ENCODE assay signal across 22 cellular contexts in genomic region chr19:11361771-11362731, GRCh38. TPM values are rescaled to one million over a fixed set of nuclear protein-coding genes. Genes with fewer than 3 reads are reported as not detected.
DNase-seq lines count a peak whose midpoint lies in the region; ATAC-seq, FAIRE-seq and TF ChIP-seq lines count a peak whose summit lies in the region.
"Had no signal": no experiment of that assay in that cellular context is flagged by ENCODE, and none has a peak within 500 bp of the region (broad histone marks: within the 10 kb centered on the region; RNA-seq: fewer than 3 reads in every experiment).

No MANE protein-coding gene starts in this region.

- H2AFZ ChIP-seq in HepG2 (ENCODE audit: low read length): no peak overlapping the region

- H3K9me3 ChIP-seq in HUES6 (ENCODE audit: control insufficient read depth, insufficient read depth, low read depth, low read length): no peaks in the 10 kb centered on the region
- no peaks in the 10 kb centered on the region for H3K9me3 ChIP-seq in HepG2 (ENCODE audit: low read length)
- H3K9me3 ChIP-seq in adrenal gland (replicated peaks in 1 of 3): no peaks in the 10 kb centered on the region
- H3K9me3 ChIP-seq: body of pancreas, upper lobe of left lung had no signal

- TF ChIP-seq CTCF in foreskin keratinocyte (conservative IDR thresholded peaks at IDR 0.05): no peak
- no peak for TF ChIP-seq CTCF in HepG2 (CRISPR knock-in tag; IDR thresholded peaks at IDR 0.05)
- TF ChIP-seq CTCF in type B pancreatic cell (conservative IDR thresholded peaks at IDR 0.05): no peak
- no peak for TF ChIP-seq CTCF in adrenal gland (IDR thresholded peaks at IDR 0.05)
- no peak for TF ChIP-seq CTCF in GM10248 (IDR thresholded peaks at IDR 0.05; ENCODE audit: control extremely low read depth, extremely low read depth, low read depth, missing control alignments)

- intact Hi-C loops in HepG2 (cut with micrococcal nuclease; ENCODE audit: unreplicated experiment): no loop called here
- intact Hi-C loops in adrenal gland (cut with DNase I): no loop called here

- POLR2A ChIA-PET in HepG2 (lab: Yijun Ruan, JAX) (interaction anchor here (1.1 to 1.7 kb wide), 2 partner anchors 13 kb away, joined by 4 to 5 read pairs; partner anchors contain the start of gene SWSAP1), GM10248 (lab: Yijun Ruan, JAX) (no interaction called here)

- TF ChIP-seq EP300 in HepG2 (IDR thresholded peaks at IDR 0.05; ENCODE audit: low read depth in 2 of 2, low read length in 2 of 2) (no peak), HepG2 (CRISPR knock-in tag; IDR thresholded peaks at IDR 0.05; ENCODE audit: borderline replicate concordance) (no peak)

- FAIRE-seq in HepG2 (lab: Jason Lieb, UNC): no peak
- FAIRE-seq: endometrium, H54, TTC549 had no signal

- WGBS in HepG2 (ENCODE audit: low lambda C conversion rate): 93% methylated on average over 26 of the region's 35 CpGs
- whole genome bisulfite sequencing in adrenal gland, 4 donors: 85 to 92% (median 90%) methylated on average over 22 to 35 of the region's 35 CpGs

- no peak for TF ChIP-seq POLR2A in HepG2 (IDR thresholded peaks at IDR 0.05; ENCODE audit: insufficient read depth in 1 of 2, low read depth in 2 of 2, low read length in 2 of 2)
- TF ChIP-seq POLR2A in adrenal gland (IDR thresholded peaks at IDR 0.05): no peak

- in situ Hi-C loops in HepG2 (cut with HindIII; ENCODE audit: extremely low pct_ligation_motif_present, low pct_unique_long_range_greater_than_20kb): no loop called here

- no peaks in the 10 kb centered on the region for H3K79me2 ChIP-seq in HepG2 (ENCODE audit: insufficient read depth, low read length)

- H3K27ac Mint-ChIP-seq in type B pancreatic cell: peak overlapping the region; percentile 69
- H3K27ac Mint-ChIP-seq: activated CD4-positive, alpha-beta T cell treated with anti-CD3 and anti-CD28 coated beads, Interleukin-2, amount 10 ng/mL, durations not matched to agents 24 days and 14 days; activated naive CD8-positive, alpha-beta T cell treated with anti-CD3 and anti-CD28 coated beads for 36 hours; B cell; stimulated activated naive CD8-positive, alpha-beta T cell treated with anti-CD3 and anti-CD28 coated beads, Interleukin-15, amount 100 ng/mL, for 72 hours; T-cell had no signal

- ATAC-seq in foreskin keratinocyte: peak; percentile 6
- ATAC-seq in HepG2: no peak
- ATAC-seq: stimulated activated naive CD8-positive, alpha-beta T cell treated with anti-CD3 and anti-CD28 coated beads, Interleukin-15, amount 100 ng/mL, for 72 hours had no signal

- H3K27me3 Mint-ChIP-seq in type B pancreatic cell: peaks cover 31% of the 10 kb centered on the region
- H3K27me3 Mint-ChIP-seq: activated naive CD8-positive, alpha-beta T cell treated with anti-CD3 and anti-CD28 coated beads for 36 hours; B cell; T-cell had no signal

- H3K4me1 Mint-ChIP-seq in type B pancreatic cell (ENCODE audit: unreplicated experiment): peaks cover 4% of the 10 kb centered on the region
- H3K4me1 Mint-ChIP-seq: activated CD4-positive, alpha-beta T cell treated with anti-CD3 and anti-CD28 coated beads, Interleukin-2, amount 10 ng/mL, durations not matched to agents 24 days and 14 days; activated naive CD8-positive, alpha-beta T cell treated with anti-CD3 and anti-CD28 coated beads for 36 hours; B cell; stimulated activated naive CD8-positive, alpha-beta T cell treated with anti-CD3 and anti-CD28 coated beads, Interleukin-15, amount 100 ng/mL, for 72 hours; T-cell had no signal

- H3K27ac ChIP-seq in HUES6 (ENCODE audit: low read depth, low read length) (no peak overlapping the region), foreskin keratinocyte (no peak overlapping the region), HepG2 (ENCODE audit: extremely low read length, insufficient read depth, low read length) (no peak overlapping the region), adrenal gland (no peak overlapping the region)
- H3K27ac ChIP-seq: body of pancreas, skin epidermis, upper lobe of left lung had no signal

- H3K4me3 Mint-ChIP-seq in type B pancreatic cell: peak overlapping the region; percentile 78
- H3K4me3 Mint-ChIP-seq: activated CD4-positive, alpha-beta T cell treated with anti-CD3 and anti-CD28 coated beads, Interleukin-2, amount 10 ng/mL, durations not matched to agents 24 days and 14 days; activated naive CD8-positive, alpha-beta T cell treated with anti-CD3 and anti-CD28 coated beads for 36 hours; B cell; stimulated activated naive CD8-positive, alpha-beta T cell treated with anti-CD3 and anti-CD28 coated beads, Interleukin-15, amount 100 ng/mL, for 72 hours; T-cell had no signal

- no peaks in the 10 kb centered on the region for H3K9me3 Mint-ChIP-seq in type B pancreatic cell
- H3K9me3 Mint-ChIP-seq: activated CD4-positive, alpha-beta T cell treated with anti-CD3 and anti-CD28 coated beads, Interleukin-2, amount 10 ng/mL, durations not matched to agents 24 days and 14 days; activated naive CD8-positive, alpha-beta T cell treated with anti-CD3 and anti-CD28 coated beads for 36 hours; stimulated activated naive CD8-positive, alpha-beta T cell treated with anti-CD3 and anti-CD28 coated beads, Interleukin-15, amount 100 ng/mL, for 72 hours; T-cell had no signal

- H3K4me1 ChIP-seq in HUES6 (ENCODE audit: control insufficient read depth, insufficient read depth, low read length): peaks cover 6% of the 10 kb centered on the region; the same call in 1 of the 2 replicates
- H3K4me1 ChIP-seq in foreskin keratinocyte: no peaks in the 10 kb centered on the region
- no peaks in the 10 kb centered on the region for H3K4me1 ChIP-seq in HepG2 (ENCODE audit: insufficient read depth, low read length)
- no peaks in the 10 kb centered on the region for H3K4me1 ChIP-seq in adrenal gland (replicated peaks in 1 of 2)

- no peak for TF ChIP-seq RAD21 in HepG2 (CRISPR knock-in tag; IDR thresholded peaks at IDR 0.05)

- peaks cover 36% of the 10 kb centered on the region for H3K27me3 ChIP-seq in HUES6 (ENCODE audit: control insufficient read depth, insufficient read depth, low read length)
- no peaks in the 10 kb centered on the region for H3K27me3 ChIP-seq in foreskin keratinocyte
- no peaks in the 10 kb centered on the region for H3K27me3 ChIP-seq in HepG2 (ENCODE audit: control insufficient read depth in 1 of 2, insufficient read depth in 2 of 2, low read length in 2 of 2)
- no peaks in the 10 kb centered on the region for H3K27me3 ChIP-seq in adrenal gland
- H3K27me3 ChIP-seq: body of pancreas, upper lobe of left lung had no signal

- H3K36me3 ChIP-seq in HUES6 (ENCODE audit: control insufficient read depth, insufficient read depth, low read length) (no peaks in the 10 kb centered on the region), HepG2 (replicated peaks in 1 of 2; ENCODE audit: control insufficient read depth in 1 of 2, insufficient read depth in 2 of 2, low read length in 2 of 2) (peaks cover 0 to 5% of the 10 kb centered on the region in 2 experiments; a peak in 3 of 5 replicates), adrenal gland (replicated peaks in 1 of 2) (peaks cover 0 to 50% of the 10 kb centered on the region in 2 donors)

- DNase-seq in foreskin keratinocyte: no peak
- DNase-seq in HepG2 (ENCODE audit: low spot score): no peak
- DNase-seq in type B pancreatic cell (ENCODE audit: extremely low spot score, unreplicated experiment): no peak
- DNase-seq in NCI-H510A (lab: John Stamatoyannopoulos, UW): no peak
- DNase-seq in adrenal gland: no peak
- no peak for DNase-seq in GM10248 (ENCODE audit: extremely low spot score)
- DNase-seq: activated naive CD8-positive, alpha-beta T cell treated with anti-CD3 and anti-CD28 coated beads for 36 hours; DND-41; NCI-H1436; NCI-H526 treated with DMSO at 0.1 percent for 48 hours; stimulated activated CD4-positive, alpha-beta T cell treated with anti-CD3 and anti-CD28 coated beads, Interleukin-4, amount 100 ng/mL, for 24 hours; stimulated activated naive CD8-positive, alpha-beta T cell treated with anti-CD3 and anti-CD28 coated beads, Interleukin-15, amount 100 ng/mL, for 72 hours; T-cell had no signal

- no peaks in the 10 kb centered on the region for H4K20me1 ChIP-seq in HepG2 (ENCODE audit: insufficient read depth, low read length)

- no peaks in the 10 kb centered on the region for H3K36me3 Mint-ChIP-seq in type B pancreatic cell
- H3K36me3 Mint-ChIP-seq: activated naive CD8-positive, alpha-beta T cell treated with anti-CD3 and anti-CD28 coated beads for 36 hours had no signal

- CTCF ChIA-PET in HepG2 (lab: Yijun Ruan, JAX; ENCODE audit: low intra/inter-chr PET ratio, low total read pairs) (no interaction called here), GM10248 (lab: Yijun Ruan, JAX) (interaction anchor here (1.1 to 1.6 kb wide), 3 partner anchors 13 to 67 kb away, joined by 3 to 4 read pairs (median 3); partner anchors contain the start of genes EPOR and SWSAP1)

- no peak overlapping the region for H3K9ac ChIP-seq in HUES6 (ENCODE audit: low read length)
- no peak overlapping the region for H3K9ac ChIP-seq in HepG2 (ENCODE audit: insufficient read depth, low read depth, low read length)

- H3K4me3 ChIP-seq in HUES6 (ENCODE audit: low read depth, low read length): peak overlapping the region; percentile 61
- H3K4me3 ChIP-seq in HepG2 (replicated peaks in 1 of 3; ENCODE audit: insufficient read depth in 1 of 3, low read depth in 2 of 3, low read length in 3 of 3): no peak overlapping the region
- no peak overlapping the region for H3K4me3 ChIP-seq in adrenal gland
- H3K4me3 ChIP-seq: body of pancreas, skin epidermis had no signal

- H3K4me2 ChIP-seq in HepG2 (ENCODE audit: low read depth, low read length): no peak overlapping the region

- no TSS peak for BruUV-seq in HepG2 (replicated peaks; lab: Mats Ljungman, UMichigan)

RNA-seq across cellular contexts. Expression of gene PLPPR2, which starts 6.8 kb away (rescaled TPM):
- total RNA-seq in foreskin keratinocyte (8.7 and 9.4 TPM in 2 replicates), HepG2 (2016; rRNA removed; fragmentation: Illumina TruSeq; extraction: Trizol) (0.77 and 1.5 TPM in 2 replicates), type B pancreatic cell (ENCODE audit: low replicate concordance) (11.1 and 15.9 TPM in 2 replicates), adrenal gland (10 to 100 TPM; 31.3 to 46.8 (median 43.0) TPM)
- polyA plus RNA-seq in foreskin keratinocyte (10.4 and 12.2 TPM in 2 replicates), HepG2 (2011; rRNA removed) (2.1 and 4.2 TPM in 2 replicates), adrenal gland (10 to 100 TPM; 12.1 to 57.0 (median 39.9) TPM)
- total RNA-seq in HepG2 (2016; cell fraction: cytosol; rRNA removed; fragmentation: Illumina TruSeq; extraction: Trizol; ENCODE audit: low read depth): 1.2 and 1.3 TPM in 2 replicates
- 0.70 and 1.3 TPM in 2 replicates for total RNA-seq in HepG2 (2016; cell fraction: insoluble cytoplasmic fraction; rRNA removed; fragmentation: Illumina TruSeq; extraction: Trizol)
- total RNA-seq in HepG2 (2016; cell fraction: membrane; rRNA removed; fragmentation: Illumina TruSeq; extraction: Trizol): 1.9 and 3.1 TPM in 2 replicates
- 1.1 and 1.8 TPM in 2 replicates for total RNA-seq in HepG2 (2016; cell fraction: nucleus; rRNA removed; fragmentation: Illumina TruSeq; extraction: Trizol)
- polyA plus RNA-seq in HepG2 (2011; cell fraction: cytosol; rRNA removed): 1.9 and 2.5 TPM in 2 replicates
- 17.0 and 17.4 TPM in 2 replicates for polyA plus RNA-seq in HepG2 (2011; cell fraction: nucleus; rRNA removed)
- polyA plus RNA-seq in HepG2 (2012): 3.2 and 4.3 TPM in 2 replicates
- polyA plus RNA-seq in HepG2 (2016; cell fraction: cytosol; fragmentation: Illumina TruSeq; extraction: Trizol; ENCODE audit: low read depth): 2.2 and 3.3 TPM in 2 replicates
- 1.3 and 2.2 TPM in 2 replicates for polyA plus RNA-seq in HepG2 (2016; cell fraction: insoluble cytoplasmic fraction; fragmentation: Illumina TruSeq; extraction: Trizol; ENCODE audit: low read depth)
- 4.4 and 5.3 TPM in 2 replicates for polyA plus RNA-seq in HepG2 (2016; cell fraction: membrane; fragmentation: Illumina TruSeq; extraction: Trizol; ENCODE audit: low read depth)
- 3.3 and 4.8 TPM in 2 replicates for polyA plus RNA-seq in HepG2 (2016; cell fraction: nucleus; fragmentation: Illumina TruSeq; extraction: Trizol; ENCODE audit: insufficient read depth, low read depth)
- polyA minus RNA-seq in HepG2 (2011; rRNA and poly(A)+ RNA removed; ENCODE audit: low replicate concordance): 7.2 and 7.3 TPM in 2 replicates
- 1.3 and 2.5 TPM in 2 replicates for polyA minus RNA-seq in HepG2 (2011; cell fraction: cytosol; rRNA and poly(A)+ RNA removed)
- 2.8 and 4.7 TPM in 2 replicates for polyA minus RNA-seq in HepG2 (2011; cell fraction: nucleus; rRNA and poly(A)+ RNA removed)

RNA-seq across cellular contexts. Expression of gene SWSAP1, which starts 12.4 kb away (rescaled TPM):
- 2.6 and 3.0 TPM in 2 replicates for total RNA-seq in foreskin keratinocyte
- 3.4 and 4.2 TPM in 2 replicates for polyA plus RNA-seq in foreskin keratinocyte
- total RNA-seq in HepG2 (2016; rRNA removed; fragmentation: Illumina TruSeq; extraction: Trizol): 3.1 and 3.3 TPM in 2 replicates
- 0.81 and 1.5 TPM in 2 replicates for total RNA-seq in HepG2 (2016; cell fraction: cytosol; rRNA removed; fragmentation: Illumina TruSeq; extraction: Trizol; ENCODE audit: low read depth)
- 3.1 and 3.4 TPM in 2 replicates for total RNA-seq in HepG2 (2016; cell fraction: insoluble cytoplasmic fraction; rRNA removed; fragmentation: Illumina TruSeq; extraction: Trizol)
- 1.9 and 2.2 TPM in 2 replicates for total RNA-seq in HepG2 (2016; cell fraction: membrane; rRNA removed; fragmentation: Illumina TruSeq; extraction: Trizol)
- total RNA-seq in HepG2 (2016; cell fraction: nucleus; rRNA removed; fragmentation: Illumina TruSeq; extraction: Trizol): 1.3 and 2.3 TPM in 2 replicates
- 2.7 and 3.9 TPM in 2 replicates for polyA plus RNA-seq in HepG2 (2011; rRNA removed)
- 2.3 and 3.3 TPM in 2 replicates for polyA plus RNA-seq in HepG2 (2011; cell fraction: cytosol; rRNA removed)
- polyA plus RNA-seq in HepG2 (2011; cell fraction: nucleus; rRNA removed): 4.9 and 5.4 TPM in 2 replicates
- polyA plus RNA-seq in HepG2 (2012): 1.5 and 1.6 TPM in 2 replicates
- 0.61 and 0.65 TPM in 2 replicates for polyA plus RNA-seq in HepG2 (2016; cell fraction: cytosol; fragmentation: Illumina TruSeq; extraction: Trizol; ENCODE audit: low read depth)
- polyA plus RNA-seq in HepG2 (2016; cell fraction: insoluble cytoplasmic fraction; fragmentation: Illumina TruSeq; extraction: Trizol; ENCODE audit: low read depth): 3.9 and 4.4 TPM in 2 replicates
- polyA plus RNA-seq in HepG2 (2016; cell fraction: membrane; fragmentation: Illumina TruSeq; extraction: Trizol; ENCODE audit: low read depth): 1.2 and 1.6 TPM in 2 replicates
- polyA plus RNA-seq in HepG2 (2016; cell fraction: nucleus; fragmentation: Illumina TruSeq; extraction: Trizol; ENCODE audit: insufficient read depth, low read depth): 2.9 and 3.2 TPM in 2 replicates
- 1.3 and 2.7 TPM in 2 replicates for polyA minus RNA-seq in HepG2 (2011; rRNA and poly(A)+ RNA removed; ENCODE audit: low replicate concordance)
- polyA minus RNA-seq in HepG2 (2011; cell fraction: cytosol; rRNA and poly(A)+ RNA removed): 0.79 and 0.97 TPM in 2 replicates
- polyA minus RNA-seq in HepG2 (2011; cell fraction: nucleus; rRNA and poly(A)+ RNA removed): 1.8 and 2.7 TPM in 2 replicates
- total RNA-seq in type B pancreatic cell (ENCODE audit: low replicate concordance): 2.7 and 4.3 TPM in 2 replicates
- 1 to 10 TPM; 2.6 to 5.5 (median 3.8) TPM for total RNA-seq in adrenal gland
- polyA plus RNA-seq in adrenal gland: 1 to 10 TPM; 2.1 to 8.4 (median 6.0) TPM

RNA-seq across cellular contexts. Expression of gene CCDC159, which starts 15.7 kb away (rescaled TPM):
- total RNA-seq in foreskin keratinocyte: 5.4 and 6.3 TPM in 2 replicates
- 5.6 and 9.4 TPM in 2 replicates for polyA plus RNA-seq in foreskin keratinocyte
- 1.2 and 1.7 TPM in 2 replicates for total RNA-seq in HepG2 (2016; rRNA removed; fragmentation: Illumina TruSeq; extraction: Trizol)
- 0.81 and 0.88 TPM in 2 replicates for total RNA-seq in HepG2 (2016; cell fraction: cytosol; rRNA removed; fragmentation: Illumina TruSeq; extraction: Trizol; ENCODE audit: low read depth)
- 0.82 and 1.3 TPM in 2 replicates for total RNA-seq in HepG2 (2016; cell fraction: insoluble cytoplasmic fraction; rRNA removed; fragmentation: Illumina TruSeq; extraction: Trizol)
- total RNA-seq in HepG2 (2016; cell fraction: membrane; rRNA removed; fragmentation: Illumina TruSeq; extraction: Trizol): 1.4 and 1.9 TPM in 2 replicates
- total RNA-seq in HepG2 (2016; cell fraction: nucleus; rRNA removed; fragmentation: Illumina TruSeq; extraction: Trizol): 2.7 and 4.7 TPM in 2 replicates
- polyA plus RNA-seq in HepG2 (2011; rRNA removed): 6.3 and 9.1 TPM in 2 replicates
- 2.8 and 3.3 TPM in 2 replicates for polyA plus RNA-seq in HepG2 (2011; cell fraction: cytosol; rRNA removed)
- 44.4 and 50.4 TPM in 2 replicates for polyA plus RNA-seq in HepG2 (2011; cell fraction: nucleus; rRNA removed)
- 4.5 and 6.5 TPM in 2 replicates for polyA plus RNA-seq in HepG2 (2012)
- polyA plus RNA-seq in HepG2 (2016; cell fraction: cytosol; fragmentation: Illumina TruSeq; extraction: Trizol; ENCODE audit: low read depth): 1.7 and 2.1 TPM in 2 replicates
- 2.2 TPM in 2 replicates for polyA plus RNA-seq in HepG2 (2016; cell fraction: insoluble cytoplasmic fraction; fragmentation: Illumina TruSeq; extraction: Trizol; ENCODE audit: low read depth)
- 1.5 and 2.1 TPM in 2 replicates for polyA plus RNA-seq in HepG2 (2016; cell fraction: membrane; fragmentation: Illumina TruSeq; extraction: Trizol; ENCODE audit: low read depth)
- 8.6 and 11.0 TPM in 2 replicates for polyA plus RNA-seq in HepG2 (2016; cell fraction: nucleus; fragmentation: Illumina TruSeq; extraction: Trizol; ENCODE audit: insufficient read depth, low read depth)
- polyA minus RNA-seq in HepG2 (2011; rRNA and poly(A)+ RNA removed; ENCODE audit: low replicate concordance): 2.6 and 3.3 TPM in 2 replicates
- polyA minus RNA-seq in HepG2 (2011; cell fraction: cytosol; rRNA and poly(A)+ RNA removed): 0.97 TPM in 1 of 2 replicates, not detected in the other
- 7.0 and 7.8 TPM in 2 replicates for polyA minus RNA-seq in HepG2 (2011; cell fraction: nucleus; rRNA and poly(A)+ RNA removed)
- total RNA-seq in type B pancreatic cell (ENCODE audit: low replicate concordance): 9.6 and 12.1 TPM in 2 replicates
- total RNA-seq in adrenal gland: 10 to 100 TPM; 24.1 to 83.7 (median 58.8) TPM
- 100 to 1,000 TPM in 2 of 3 donors, 10 to 100 TPM in 1; 33.8 to 479 (median 238) TPM for polyA plus RNA-seq in adrenal gland

RNA-seq across cellular contexts. Expression of gene TMEM205, which starts 16.0 kb away (rescaled TPM):
- total RNA-seq in foreskin keratinocyte: 58.4 and 59.5 TPM in 2 replicates
- polyA plus RNA-seq in foreskin keratinocyte: 95.1 and 98.9 TPM in 2 replicates
- 22.8 and 45.5 TPM in 2 replicates for total RNA-seq in HepG2 (2016; rRNA removed; fragmentation: Illumina TruSeq; extraction: Trizol)
- total RNA-seq in HepG2 (2016; cell fraction: cytosol; rRNA removed; fragmentation: Illumina TruSeq; extraction: Trizol; ENCODE audit: low read depth): 23.9 and 36.8 TPM in 2 replicates
- total RNA-seq in HepG2 (2016; cell fraction: insoluble cytoplasmic fraction; rRNA removed; fragmentation: Illumina TruSeq; extraction: Trizol): 26.6 and 43.5 TPM in 2 replicates
- total RNA-seq in HepG2 (2016; cell fraction: membrane; rRNA removed; fragmentation: Illumina TruSeq; extraction: Trizol): 20.5 and 27.0 TPM in 2 replicates
- 40.9 and 45.4 TPM in 2 replicates for total RNA-seq in HepG2 (2016; cell fraction: nucleus; rRNA removed; fragmentation: Illumina TruSeq; extraction: Trizol)
- 98.7 and 119 TPM in 2 replicates for polyA plus RNA-seq in HepG2 (2011; rRNA removed)
- 206 and 218 TPM in 2 replicates for polyA plus RNA-seq in HepG2 (2011; cell fraction: cytosol; rRNA removed)
- 131 and 158 TPM in 2 replicates for polyA plus RNA-seq in HepG2 (2011; cell fraction: nucleus; rRNA removed)
- polyA plus RNA-seq in HepG2 (2012): 57.4 and 59.1 TPM in 2 replicates
- 31.8 and 38.8 TPM in 2 replicates for polyA plus RNA-seq in HepG2 (2016; cell fraction: cytosol; fragmentation: Illumina TruSeq; extraction: Trizol; ENCODE audit: low read depth)
- polyA plus RNA-seq in HepG2 (2016; cell fraction: insoluble cytoplasmic fraction; fragmentation: Illumina TruSeq; extraction: Trizol; ENCODE audit: low read depth): 33.6 and 35.9 TPM in 2 replicates
- 24.0 and 30.5 TPM in 2 replicates for polyA plus RNA-seq in HepG2 (2016; cell fraction: membrane; fragmentation: Illumina TruSeq; extraction: Trizol; ENCODE audit: low read depth)
- polyA plus RNA-seq in HepG2 (2016; cell fraction: nucleus; fragmentation: Illumina TruSeq; extraction: Trizol; ENCODE audit: insufficient read depth, low read depth): 71.8 and 88.8 TPM in 2 replicates
- 48.8 and 93.8 TPM in 2 replicates for polyA minus RNA-seq in HepG2 (2011; rRNA and poly(A)+ RNA removed; ENCODE audit: low replicate concordance)
- 25.0 and 36.6 TPM in 2 replicates for polyA minus RNA-seq in HepG2 (2011; cell fraction: cytosol; rRNA and poly(A)+ RNA removed)
- 8.2 and 12.7 TPM in 2 replicates for polyA minus RNA-seq in HepG2 (2011; cell fraction: nucleus; rRNA and poly(A)+ RNA removed)
- 58.6 and 68.3 TPM in 2 replicates for total RNA-seq in type B pancreatic cell (ENCODE audit: low replicate concordance)
- total RNA-seq in adrenal gland: 1,000 to 10,000 TPM in 1 of 8 donors, 100 to 1,000 TPM in 7; 191 to 1,314 (median 380) TPM
- 100 to 1,000 TPM; 135 to 306 (median 207) TPM for polyA plus RNA-seq in adrenal gland

RNA-seq across cellular contexts. Expression of gene EPOR, which starts 22.1 kb away (rescaled TPM):
- total RNA-seq in foreskin keratinocyte (3.2 and 3.8 TPM in 2 replicates), HepG2 (2016; rRNA removed; fragmentation: Illumina TruSeq; extraction: Trizol) (1.2 and 2.9 TPM in 2 replicates), type B pancreatic cell (ENCODE audit: low replicate concordance) (9.2 and 11.4 TPM in 2 replicates), adrenal gland (10 to 100 TPM; 15.7 to 37.9 (median 23.5) TPM)
- polyA plus RNA-seq in foreskin keratinocyte (3.3 and 3.4 TPM in 2 replicates), HepG2 (2011; rRNA removed) (5.3 and 7.0 TPM in 2 replicates), adrenal gland (10 to 100 TPM in 2 of 3 donors, 1 to 10 TPM in 1; 6.8 to 74.0 (median 49.3) TPM)
- 0.61 and 0.88 TPM in 2 replicates for total RNA-seq in HepG2 (2016; cell fraction: cytosol; rRNA removed; fragmentation: Illumina TruSeq; extraction: Trizol; ENCODE audit: low read depth)
- total RNA-seq in HepG2 (2016; cell fraction: insoluble cytoplasmic fraction; rRNA removed; fragmentation: Illumina TruSeq; extraction: Trizol): 1.4 and 2.9 TPM in 2 replicates
- total RNA-seq in HepG2 (2016; cell fraction: membrane; rRNA removed; fragmentation: Illumina TruSeq; extraction: Trizol): 2.3 and 2.5 TPM in 2 replicates
- total RNA-seq in HepG2 (2016; cell fraction: nucleus; rRNA removed; fragmentation: Illumina TruSeq; extraction: Trizol): 2.5 and 3.1 TPM in 2 replicates
- 3.4 and 5.3 TPM in 2 replicates for polyA plus RNA-seq in HepG2 (2011; cell fraction: cytosol; rRNA removed)
- polyA plus RNA-seq in HepG2 (2011; cell fraction: nucleus; rRNA removed): 46.2 and 52.8 TPM in 2 replicates
- 3.2 and 4.2 TPM in 2 replicates for polyA plus RNA-seq in HepG2 (2012)
- polyA plus RNA-seq in HepG2 (2016; cell fraction: cytosol; fragmentation: Illumina TruSeq; extraction: Trizol; ENCODE audit: low read depth): 1.4 and 1.7 TPM in 2 replicates
- 2.0 and 2.2 TPM in 2 replicates for polyA plus RNA-seq in HepG2 (2016; cell fraction: insoluble cytoplasmic fraction; fragmentation: Illumina TruSeq; extraction: Trizol; ENCODE audit: low read depth)
- 2.5 and 3.1 TPM in 2 replicates for polyA plus RNA-seq in HepG2 (2016; cell fraction: membrane; fragmentation: Illumina TruSeq; extraction: Trizol; ENCODE audit: low read depth)
- 8.5 and 9.5 TPM in 2 replicates for polyA plus RNA-seq in HepG2 (2016; cell fraction: nucleus; fragmentation: Illumina TruSeq; extraction: Trizol; ENCODE audit: insufficient read depth, low read depth)
- 5.8 and 9.7 TPM in 2 replicates for polyA minus RNA-seq in HepG2 (2011; rRNA and poly(A)+ RNA removed; ENCODE audit: low replicate concordance)
- 1.8 and 3.3 TPM in 2 replicates for polyA minus RNA-seq in HepG2 (2011; cell fraction: cytosol; rRNA and poly(A)+ RNA removed)
- polyA minus RNA-seq in HepG2 (2011; cell fraction: nucleus; rRNA and poly(A)+ RNA removed): 2.6 and 2.7 TPM in 2 replicates
